In genomic region chr2:170711774-170712652, GRCh38 we compare ENCODE assay signal across 11 cellular contexts. TPM values are rescaled to one million over a fixed set of nuclear protein-coding genes. Genes with fewer than 3 reads are reported as not detected.
DNase-seq lines count a peak whose midpoint lies in the region; ATAC-seq and TF ChIP-seq lines count a peak whose summit lies in the region.
"Had no signal": no experiment of that assay in that cellular context is flagged by ENCODE, and none has a peak within 500 bp of the region (broad histone marks: within the 10 kb centered on the region; RNA-seq: fewer than 3 reads in every experiment).

No MANE protein-coding gene starts in this region.

- peaks cover 25% of the 10 kb centered on the region for H3K4me1 Mint-ChIP-seq in activated naive CD4-positive, alpha-beta T cell treated with anti-CD3 and anti-CD28 coated beads for 36 hours (ENCODE audit: low read depth)

- H3K27me3 Mint-ChIP-seq in activated naive CD4-positive, alpha-beta T cell treated with anti-CD3 and anti-CD28 coated beads for 36 hours (ENCODE audit: low read depth): peaks cover 56% of the 10 kb centered on the region

- ATAC-seq in Panc1 (no peak), GM18868 (IDR thresholded peaks at IDR 0.05; ENCODE audit: unreplicated experiment) (no peak)

- no peaks in the 10 kb centered on the region for H3K9me3 ChIP-seq in Panc1 (ENCODE audit: control insufficient read depth, insufficient read depth, low read depth, low read length)
- no peaks in the 10 kb centered on the region for H3K9me3 ChIP-seq in esophagus muscularis mucosa
- H3K9me3 ChIP-seq: BE2C had no signal

- POLR2A ChIA-PET in Panc1 (lab: Charles Lee): no interaction called here

- CTCF ChIA-PET in activated naive CD4-positive, alpha-beta T cell treated with anti-CD3 and anti-CD28 coated beads for 36 hours (lab: Charles Lee): interaction anchor here (0.6 to 2.6 kb wide), 6 partner anchors 51 to 303 kb away, joined by 3 to 13 read pairs (median 4); partner anchors contain the start of gene GAD1
- CTCF ChIA-PET in Panc1 (lab: Charles Lee): no interaction called here

- no peaks in the 10 kb centered on the region for H3K36me3 Mint-ChIP-seq in activated naive CD4-positive, alpha-beta T cell treated with anti-CD3 and anti-CD28 coated beads for 36 hours (ENCODE audit: low read depth)

- no peak for TF ChIP-seq CTCF in Panc1 (IDR thresholded peaks at IDR 0.05)
- no peak for TF ChIP-seq CTCF in esophagus muscularis mucosa (IDR thresholded peaks at IDR 0.05)

- no peak for TF ChIP-seq EP300 in esophagus muscularis mucosa (IDR thresholded peaks at IDR 0.05)

- intact Hi-C loops in activated naive CD4-positive, alpha-beta T cell treated with anti-CD3 and anti-CD28 coated beads for 36 hours (cut with micrococcal nuclease): loop anchor here (5.0 kb wide), 3 partner anchors 305 to 1380 kb away; no protein-coding TSS in a partner anchor
- intact Hi-C loops in Panc1 (cut with micrococcal nuclease; ENCODE audit: unreplicated experiment) (loop anchor here (10.0 kb wide), 1 partner anchor 103 kb away; the partner anchor contains the start of gene GAD1), esophagus muscularis mucosa (cut with DNase I) (loop anchor here (10.0 kb wide), 1 partner anchor 227 kb away; no protein-coding TSS in a partner anchor)

- H3K27ac Mint-ChIP-seq in activated naive CD4-positive, alpha-beta T cell treated with anti-CD3 and anti-CD28 coated beads for 36 hours: no peak overlapping the region

- peak; percentile 14 for DNase-seq in activated naive CD4-positive, alpha-beta T cell treated with anti-CD3 and anti-CD28 coated beads, Interleukin-2, amount 50 U/mL, for 16 hours
- DNase-seq in activated naive CD4-positive, alpha-beta T cell treated with anti-CD3 and anti-CD28 coated beads for 36 hours: no peak
- no peak for DNase-seq in Panc1 (ENCODE audit: low read depth, low spot score)
- peak; percentile 91 for DNase-seq in esophagus muscularis mucosa (ENCODE audit: extremely low spot score)
- DNase-seq in stimulated activated CD8-positive, alpha-beta memory T cell treated with anti-CD3 and anti-CD28 coated beads, Interleukin-4, amount 100 ng/mL, for 48 hours: peak; percentile 31
- DNase-seq in SK-N-DZ (ENCODE audit: low spot score): no peak
- no peak for DNase-seq in dermis blood vessel endothelial cell
- DNase-seq: BE2C, naive B cell had no signal

- H3K27ac ChIP-seq in Panc1 (ENCODE audit: low read length): no peak overlapping the region
- no peak overlapping the region for H3K27ac ChIP-seq in esophagus muscularis mucosa (replicated peaks in 1 of 4)

- peak overlapping the region; percentile 15 to 27; a peak in 3 of 4 replicates for H3K4me3 ChIP-seq in Panc1 (ENCODE audit: low read depth in 2 of 2, low read length in 2 of 2)
- no peak overlapping the region for H3K4me3 ChIP-seq in esophagus muscularis mucosa

- peaks cover 12% of the 10 kb centered on the region for H3K4me1 ChIP-seq in Panc1 (ENCODE audit: control insufficient read depth, insufficient read depth, low read length)
- peaks cover 31 to 49% (median 45%) of the 10 kb centered on the region in 4 donors for H3K4me1 ChIP-seq in esophagus muscularis mucosa
- H3K4me1 ChIP-seq: BE2C had no signal

- H3K9me3 Mint-ChIP-seq in activated naive CD4-positive, alpha-beta T cell treated with anti-CD3 and anti-CD28 coated beads for 36 hours: no peaks in the 10 kb centered on the region

- H3K27me3 ChIP-seq in Panc1 (ENCODE audit: control insufficient read depth, insufficient read depth, low read length) (peaks cover 9% of the 10 kb centered on the region), esophagus muscularis mucosa (peaks cover 11 to 81% (median 42%) of the 10 kb centered on the region in 4 donors)

- TF ChIP-seq POLR2A in esophagus muscularis mucosa (IDR thresholded peaks at IDR 0.05; ENCODE audit: low read depth): no peak

- in situ Hi-C loops in Panc1 (cut with HindIII; ENCODE audit: low pct_unique_long_range_greater_than_20kb, low sequenced_read_pairs): no loop called here

- WGBS in esophagus muscularis mucosa: 3% methylated on average over 29 of the region's 51 CpGs

- H3K36me3 ChIP-seq in Panc1 (ENCODE audit: control insufficient read depth, insufficient read depth, low read length): no peaks in the 10 kb centered on the region; the same call in 1 of the 2 replicates
- no peaks in the 10 kb centered on the region for H3K36me3 ChIP-seq in esophagus muscularis mucosa
- H3K36me3 ChIP-seq: BE2C had no signal

- no peak overlapping the region for H3K4me3 Mint-ChIP-seq in activated naive CD4-positive, alpha-beta T cell treated with anti-CD3 and anti-CD28 coated beads for 36 hours

- no TSS peak for BruUV-seq in Panc1 (replicated peaks; lab: Mats Ljungman, UMichigan)

RNA-seq across cellular contexts. Expression of gene SP5, which starts 3.1 kb away (rescaled TPM):
- total RNA-seq in activated naive CD4-positive, alpha-beta T cell treated with anti-CD3 and anti-CD28 coated beads for 36 hours: not detected
- total RNA-seq in Panc1 (2021; ENCODE audit: unreplicated experiment) (0.64 TPM), esophagus muscularis mucosa (under 1 TPM in 2 of 4 donors, not detected in 2; 0.32 to 0.63 TPM), dermis blood vessel endothelial cell (not detected in 2 replicates)
- 0.62 TPM for polyA plus RNA-seq in Panc1 (2012; ENCODE audit: insufficient read length)
- polyA plus RNA-seq in SK-N-DZ (2014; cell fraction: cytosol; rRNA removed): not detected in 2 replicates
- not detected in 2 replicates for polyA plus RNA-seq in SK-N-DZ (2014; cell fraction: nucleus; rRNA removed)
- total RNA-seq: fibroblast of villous mesenchyme had no signal

RNA-seq across cellular contexts. Expression of gene ERICH2, which starts 58.2 kb away (rescaled TPM):
- not detected for total RNA-seq in activated naive CD4-positive, alpha-beta T cell treated with anti-CD3 and anti-CD28 coated beads for 36 hours
- total RNA-seq in Panc1 (2021; ENCODE audit: unreplicated experiment) (0.74 TPM), esophagus muscularis mucosa (1 to 10 TPM in 1 of 4 donors, not detected in 3; 1.7 TPM), dermis blood vessel endothelial cell (not detected in 2 replicates)
- polyA plus RNA-seq in Panc1 (2012; ENCODE audit: insufficient read length): 1.1 TPM
- polyA plus RNA-seq in SK-N-DZ (2014; cell fraction: cytosol; rRNA removed): not detected in 2 replicates
- not detected in 2 replicates for polyA plus RNA-seq in SK-N-DZ (2014; cell fraction: nucleus; rRNA removed)
- total RNA-seq: fibroblast of villous mesenchyme had no signal

Comparison
In these comparisons a context has a peak if more than half of its experiments do, and no peak if none do; other contexts are left out.
1. DNase-seq: peak in activated naive CD4-positive, alpha-beta T cell treated with anti-CD3 and anti-CD28 coated beads, Interleukin-2, amount 50 U/mL, for 16 hours (single experiment), esophagus muscularis mucosa (single experiment) and stimulated activated CD8-positive, alpha-beta memory T cell treated with anti-CD3 and anti-CD28 coated beads, Interleukin-4, amount 100 ng/mL, for 48 hours (single experiment); none in activated naive CD4-positive, alpha-beta T cell treated with anti-CD3 and anti-CD28 coated beads for 36 hours (single experiment), Panc1 (single experiment), SK-N-DZ (single experiment) and dermis blood vessel endothelial cell (single experiment).
2. H3K4me3 ChIP-seq: peak in Panc1 (2 of 2); none in esophagus muscularis mucosa (0 of 4).